In genomic region chr6:70110128-70111022, GRCh38 we compare ENCODE assay signal across 1 cellular context.
TF ChIP-seq lines count a peak whose summit lies in the region.

No MANE protein-coding gene starts in this region.

TF ChIP-seq in SK-N-SH, 30 proteins besides CTCF, POLR2A, EP300 and RAD21 (continued from another document):
- no peak for TF ChIP-seq PBX3 (IDR thresholded peaks at IDR 0.05)
- no peak for TF ChIP-seq FOSL2 (IDR thresholded peaks at IDR 0.05; ENCODE audit: borderline replicate concordance, low read depth)
